Comparison of ENCODE assay signal across 28 cellular contexts in genomic region chr1:232393010-232393833, GRCh38.
DNase-seq lines count a peak whose midpoint lies in the region; TF ChIP-seq lines count a peak whose summit lies in the region.
"Had no signal": no experiment of that assay in that cellular context is flagged by ENCODE, and none has a peak within 500 bp of the region (broad histone marks: within the 10 kb centered on the region; RNA-seq: fewer than 3 reads in every experiment).

No MANE protein-coding gene starts in this region.

- H3K4me1 ChIP-seq in transverse colon (no peaks in the 10 kb centered on the region), Peyer's patch (no peaks in the 10 kb centered on the region)
- H3K4me1 ChIP-seq: foreskin keratinocyte, testis had no signal

- 55 to 62% methylated on average over 5 to 9 of the region's 9 CpGs for WGBS in transverse colon (ENCODE audit: low coverage in 1 of 2), 2 donors

- H3K4me3 Mint-ChIP-seq in nephron: no peak overlapping the region
- H3K4me3 Mint-ChIP-seq: activated naive CD8-positive, alpha-beta T cell treated with anti-CD3 and anti-CD28 coated beads, Interleukin-2, amount 50 U/mL, for 24 hours; CD4-positive, alpha-beta T cell; memory B cell; naive thymus-derived CD4-positive, alpha-beta T cell; stimulated activated memory B cell treated with anti-CD40 and anti-IgM and Interleukin-4, amounts not matched to agents 10 μg/mL and 1 μg/mL and 100 μg/mL, for 72 hours had no signal

- no peaks in the 10 kb centered on the region for H3K27me3 Mint-ChIP-seq in nephron (ENCODE audit: low read depth)
- H3K27me3 Mint-ChIP-seq: CD4-positive, alpha-beta T cell; stimulated activated memory B cell treated with anti-CD40 and anti-IgM and Interleukin-4, amounts not matched to agents 10 μg/mL and 1 μg/mL and 100 μg/mL, for 72 hours had no signal

- in situ Hi-C loops in transverse colon (cut with MboI; ENCODE audit: low pct_ligation_motif_present in 1 of 4, low pct_unique_long_range_greater_than_20kb in 1 of 4, low sequenced_read_pairs in 3 of 4): no loop called here

- no peak for TF ChIP-seq CTCF in nephron (IDR thresholded peaks at IDR 0.05; ENCODE audit: unreplicated experiment in 3 of 3)
- no peak for TF ChIP-seq CTCF in transverse colon (IDR thresholded peaks at IDR 0.05)
- TF ChIP-seq CTCF in Peyer's patch (IDR thresholded peaks at IDR 0.05): no peak

- H3K9me3 ChIP-seq in transverse colon: no peaks in the 10 kb centered on the region
- H3K9me3 ChIP-seq in Peyer's patch: no peaks in the 10 kb centered on the region
- H3K9me3 ChIP-seq: testis had no signal

- H3K36me3 ChIP-seq in transverse colon: peaks cover 0 to 10% (median 3%) of the 10 kb centered on the region in 4 donors
- H3K36me3 ChIP-seq in Peyer's patch: peaks cover 0 to 4% (median 0%) of the 10 kb centered on the region in 3 donors
- H3K36me3 ChIP-seq: brain microvascular endothelial cell had no signal

- peaks cover 20% of the 10 kb centered on the region for H3K4me1 Mint-ChIP-seq in nephron
- H3K4me1 Mint-ChIP-seq: activated naive CD8-positive, alpha-beta T cell treated with anti-CD3 and anti-CD28 coated beads, Interleukin-2, amount 50 U/mL, for 24 hours; memory B cell; naive thymus-derived CD4-positive, alpha-beta T cell; stimulated activated memory B cell treated with anti-CD40 and anti-IgM and Interleukin-4, amounts not matched to agents 10 μg/mL and 1 μg/mL and 100 μg/mL, for 72 hours had no signal

- H3K4me3 ChIP-seq in transverse colon (no peak overlapping the region), Peyer's patch (no peak overlapping the region)
- H3K4me3 ChIP-seq: testis had no signal

- no peak for TF ChIP-seq POLR2A in transverse colon (IDR thresholded peaks at IDR 0.05)
- TF ChIP-seq POLR2A in Peyer's patch (IDR thresholded peaks at IDR 0.05): no peak

- peaks cover 8% of the 10 kb centered on the region for H3K36me3 Mint-ChIP-seq in nephron (ENCODE audit: low read depth)
- H3K36me3 Mint-ChIP-seq: memory B cell; naive thymus-derived CD4-positive, alpha-beta T cell; stimulated activated memory B cell treated with anti-CD40 and anti-IgM and Interleukin-4, amounts not matched to agents 10 μg/mL and 1 μg/mL and 100 μg/mL, for 72 hours had no signal

- H3K27ac Mint-ChIP-seq in nephron: peak overlapping the region; percentile 81 to 93 (median 92)
- H3K27ac Mint-ChIP-seq: activated naive CD8-positive, alpha-beta T cell treated with anti-CD3 and anti-CD28 coated beads, Interleukin-2, amount 50 U/mL, for 24 hours; CD4-positive, alpha-beta T cell; memory B cell; naive thymus-derived CD4-positive, alpha-beta T cell; stimulated activated memory B cell treated with anti-CD40 and anti-IgM and Interleukin-4, amounts not matched to agents 10 μg/mL and 1 μg/mL and 100 μg/mL, for 72 hours had no signal

- DNase-seq in DMS79 (lab: John Stamatoyannopoulos, UW): peak; percentile 82
- DNase-seq in NCI-H1694 (lab: John Stamatoyannopoulos, UW): peak; percentile 40
- peak; percentile 28 for DNase-seq in ecto neural progenitor cell (ENCODE audit: low spot score)
- DNase-seq in GOT3 (lab: John Stamatoyannopoulos, UW): no peak
- DNase-seq in transverse colon: no peak
- no peak for DNase-seq in Ammon's horn (ENCODE audit: low spot score)
- DNase-seq in Peyer's patch: no peak
- DNase-seq: ACHN; activated CD4-positive, alpha-beta T cell treated with anti-CD3 and anti-CD28 coated beads, Interleukin-2, amount 50 U/mL, for 1 hour; activated CD8-positive, alpha-beta memory T cell treated with anti-CD3 and anti-CD28 coated beads, Interleukin-2, amount 50 U/mL, for 4 hours; activated naive CD8-positive, alpha-beta T cell treated with anti-CD3 and anti-CD28 coated beads, Interleukin-2, amount 50 U/mL, for 24 hours; brain microvascular endothelial cell; CD4-positive, alpha-beta T cell; cortex of kidney; DMS153; foreskin keratinocyte; H7; hypothalamus; islet precursor cell; naive thymus-derived CD4-positive, alpha-beta T cell; NCI-H1417 treated with DMSO at 0.1 percent for 48 hours; NCI-H2227 treated with DMSO at 0.1 percent for 48 hours; NCI-H82; SIG-M5; testis had no signal

- no peaks in the 10 kb centered on the region for H3K27me3 ChIP-seq in transverse colon
- no peaks in the 10 kb centered on the region for H3K27me3 ChIP-seq in Peyer's patch
- H3K27me3 ChIP-seq: brain microvascular endothelial cell, testis had no signal

- intact Hi-C loops in transverse colon (cut with DNase I; ENCODE audit: low total_unique reads): no loop called here

- no peak for TF ChIP-seq EP300 in transverse colon (IDR thresholded peaks at IDR 0.05; ENCODE audit: low read depth)

- H3K9me3 Mint-ChIP-seq in nephron: no peaks in the 10 kb centered on the region
- H3K9me3 Mint-ChIP-seq: activated naive CD8-positive, alpha-beta T cell treated with anti-CD3 and anti-CD28 coated beads, Interleukin-2, amount 50 U/mL, for 24 hours; CD4-positive, alpha-beta T cell; stimulated activated memory B cell treated with anti-CD40 and anti-IgM and Interleukin-4, amounts not matched to agents 10 μg/mL and 1 μg/mL and 100 μg/mL, for 72 hours had no signal

- H3K27ac ChIP-seq in transverse colon (no peak overlapping the region), Peyer's patch (no peak overlapping the region)
- H3K27ac ChIP-seq: brain microvascular endothelial cell, foreskin keratinocyte, testis had no signal

Comparison
In these comparisons a context has a peak if more than half of its experiments do, and no peak if none do; other contexts are left out.
1. DNase-seq: peak in DMS79 (single experiment), NCI-H1694 (single experiment) and ecto neural progenitor cell (single experiment); none in GOT3 (single experiment), transverse colon (single experiment), Ammon's horn (single experiment) and Peyer's patch (0 of 3).